Comparison of ENCODE assay signal across 1 cellular context in the genomic region with DNA sequence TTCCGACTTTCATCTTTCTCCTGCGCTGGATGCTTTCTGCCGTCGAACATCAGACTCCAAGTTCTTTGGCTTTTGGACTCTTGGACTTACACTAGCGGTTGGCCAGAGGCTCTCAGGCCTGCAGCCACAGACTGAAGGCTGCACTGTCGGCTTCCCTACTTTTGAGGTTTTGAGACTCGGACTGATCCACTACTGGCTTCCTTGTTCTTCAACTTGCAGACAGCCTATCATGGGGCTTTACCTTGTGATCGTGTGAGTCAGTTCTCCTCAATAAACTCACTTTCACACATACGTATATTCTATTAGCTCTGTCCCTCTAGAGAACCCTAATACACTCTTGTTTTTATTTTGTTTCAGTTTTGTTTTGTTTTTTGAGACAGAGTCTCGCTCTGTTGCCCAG.
TF ChIP-seq lines count a peak whose summit lies in the region.

No MANE protein-coding gene starts in this region.

TF ChIP-seq in GM12878, 131 proteins besides CTCF, POLR2A, EP300 and RAD21:
- TF ChIP-seq, protein P1, sequence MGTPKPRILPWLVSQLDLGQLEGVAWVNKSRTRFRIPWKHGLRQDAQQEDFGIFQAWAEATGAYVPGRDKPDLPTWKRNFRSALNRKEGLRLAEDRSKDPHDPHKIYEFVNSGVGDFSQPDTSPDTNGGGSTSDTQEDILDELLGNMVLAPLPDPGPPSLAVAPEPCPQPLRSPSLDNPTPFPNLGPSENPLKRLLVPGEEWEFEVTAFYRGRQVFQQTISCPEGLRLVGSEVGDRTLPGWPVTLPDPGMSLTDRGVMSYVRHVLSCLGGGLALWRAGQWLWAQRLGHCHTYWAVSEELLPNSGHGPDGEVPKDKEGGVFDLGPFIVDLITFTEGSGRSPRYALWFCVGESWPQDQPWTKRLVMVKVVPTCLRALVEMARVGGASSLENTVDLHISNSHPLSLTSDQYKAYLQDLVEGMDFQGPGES (IDR thresholded peaks at IDR 0.05): no peak
- TF ChIP-seq RAD51 (IDR thresholded peaks at IDR 0.05): no peak
